In the genomic region with DNA sequence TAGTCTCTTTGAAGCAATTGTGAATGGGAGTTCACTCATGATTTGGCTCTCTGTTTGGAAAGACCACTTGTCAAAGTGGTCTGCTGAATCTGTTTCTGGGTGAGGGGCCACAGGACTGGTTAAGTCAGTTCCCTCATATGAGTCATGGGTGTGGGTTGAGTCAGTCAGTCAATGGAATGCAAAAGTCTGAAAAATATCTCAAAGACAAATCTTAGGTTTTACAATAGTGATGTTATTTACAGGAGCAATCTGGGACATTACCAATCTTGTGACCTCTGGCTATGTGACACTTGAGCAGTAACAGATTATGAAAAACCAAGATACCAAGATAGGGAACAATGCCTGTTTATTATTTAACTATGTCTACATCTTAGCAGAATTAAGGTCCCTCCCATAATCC, we compare ENCODE assay signal across 15 cellular contexts.
DNase-seq lines count a peak whose midpoint lies in the region; ATAC-seq and TF ChIP-seq lines count a peak whose summit lies in the region.
"Had no signal": no experiment of that assay in that cellular context is flagged by ENCODE, and none has a peak within 500 bp of the region (broad histone marks: within the 10 kb centered on the region; RNA-seq: fewer than 3 reads in every experiment).

No MANE protein-coding gene starts in this region.

- no peak for TF ChIP-seq POLR2A in GM18505 (IDR thresholded peaks at IDR 0.05; ENCODE audit: borderline replicate concordance, extremely low read depth, insufficient read depth, insufficient read length)

- H3K9me3 Mint-ChIP-seq in HFFc6: peaks cover 10% of the 10 kb centered on the region; the same call in 1 of the 2 replicates

- peaks cover 76% of the 10 kb centered on the region for H3K4me1 Mint-ChIP-seq in HFFc6 (ENCODE audit: low read depth)

- TF ChIP-seq CTCF in HFFc6 (IDR thresholded peaks at IDR 0.05) (no peak), astrocyte of the spinal cord (IDR thresholded peaks at IDR 0.05; ENCODE audit: low read depth, low read length) (no peak)

- no peaks in the 10 kb centered on the region for H3K27me3 Mint-ChIP-seq in HFFc6 (ENCODE audit: insufficient read depth)
- H3K27me3 Mint-ChIP-seq: effector memory CD8-positive, alpha-beta T cell had no signal

- H3K4me3 Mint-ChIP-seq in HFFc6: no peak overlapping the region
- H3K4me3 Mint-ChIP-seq: effector memory CD8-positive, alpha-beta T cell had no signal

- intact Hi-C loops in left cardiac atrium (cut with DNase I): no loop called here

- H3K4me3 ChIP-seq in astrocyte of the spinal cord (ENCODE audit: low read depth, low read length): no peak overlapping the region

- no peak for ATAC-seq in left cardiac atrium
- ATAC-seq in GM18505 (IDR thresholded peaks at IDR 0.05; ENCODE audit: unreplicated experiment): no peak
- ATAC-seq: effector memory CD8-positive, alpha-beta T cell; HepG2 had no signal

- peaks cover 13% of the 10 kb centered on the region; the same call in 1 of the 2 replicates for H3K36me3 Mint-ChIP-seq in HFFc6 (ENCODE audit: low read depth)

- peak overlapping the region; percentile 71 for H3K27ac Mint-ChIP-seq in HFFc6
- H3K27ac Mint-ChIP-seq: effector memory CD8-positive, alpha-beta T cell had no signal

- in situ Hi-C loops in astrocyte of the spinal cord (cut with HindIII; ENCODE audit: low sequenced_read_pairs): no loop called here

- DNase-seq in A172 (ENCODE audit: low spot score) (peak; percentile 60), HFFc6 (peak; percentile 47), astrocyte of the spinal cord (ENCODE audit: low read depth, low spot score) (peak; percentile 69), iris pigment epithelial cell (ENCODE audit: low read depth) (peak; percentile 85), left cardiac atrium (no peak), cerebellum (ENCODE audit: low spot score) (no peak), SIG-M5 (lab: John Stamatoyannopoulos, UW) (no peak)
- DNase-seq: 8988T; activated CD4-positive, alpha-beta T cell treated with anti-CD3 and anti-CD28 coated beads, Interleukin-2, amount 50 U/mL, for 4 hours; anterior cingulate cortex; effector memory CD8-positive, alpha-beta T cell; NCI-H1105; NCI-H446 treated with DMSO at 0.1 percent for 48 hours had no signal

Comparison
In these comparisons a context has a peak if more than half of its experiments do, and no peak if none do; other contexts are left out.
1. DNase-seq: peak in A172 (single experiment), HFFc6 (single experiment), astrocyte of the spinal cord (single experiment) and iris pigment epithelial cell (single experiment); none in left cardiac atrium (single experiment), cerebellum (single experiment) and SIG-M5 (single experiment).